In the genomic region with DNA sequence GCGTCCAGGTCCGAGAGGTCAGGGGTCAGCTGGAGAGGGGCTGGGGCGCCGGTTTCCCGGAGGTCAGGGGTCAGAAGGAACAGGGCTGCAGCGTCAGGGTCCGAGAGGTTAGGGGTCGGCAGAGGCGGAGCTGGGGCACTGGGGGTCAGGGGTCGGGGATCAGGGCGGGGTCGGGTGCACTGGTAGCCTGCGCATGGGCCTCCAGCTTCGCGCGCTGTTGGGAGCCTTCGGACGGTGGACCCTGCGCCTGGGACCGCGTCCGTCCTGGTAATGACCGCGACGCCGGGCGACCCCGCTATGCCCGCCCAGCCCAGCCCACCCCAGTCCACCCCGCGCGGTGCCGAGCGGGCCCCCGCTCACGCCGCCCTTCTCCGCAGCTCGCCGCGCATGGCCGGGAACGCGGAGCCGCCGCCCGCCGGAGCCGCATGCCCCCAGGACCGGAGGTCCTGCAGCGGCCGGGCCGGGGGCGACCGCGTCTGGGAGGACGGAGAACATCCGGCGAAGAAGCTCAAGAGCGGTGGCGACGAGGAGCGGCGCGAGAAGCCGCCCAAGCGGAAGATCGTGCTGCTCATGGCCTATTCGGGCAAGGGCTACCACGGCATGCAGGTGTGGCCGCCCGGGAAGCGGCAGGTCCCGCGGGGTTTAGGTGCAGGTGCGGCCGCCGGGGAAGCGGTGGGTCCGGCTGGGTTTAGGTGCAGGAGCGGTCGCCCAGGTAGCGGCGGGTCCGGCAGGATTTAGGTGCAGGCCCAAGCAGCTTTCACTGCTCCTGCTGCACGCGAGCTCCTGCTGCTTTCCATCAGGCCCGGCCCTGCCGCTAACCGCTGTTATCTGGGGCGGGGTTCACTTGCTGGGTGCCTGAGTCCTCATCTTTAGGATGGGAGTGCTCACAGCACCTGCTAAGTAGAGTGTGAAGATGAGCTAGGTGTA, we compare ENCODE assay signal across 8 cellular contexts. TPM values are rescaled to one million over a fixed set of nuclear protein-coding genes. Genes with fewer than 3 reads are reported as not detected.
DNase-seq lines count a peak whose midpoint lies in the region; ATAC-seq and TF ChIP-seq lines count a peak whose summit lies in the region.

No MANE protein-coding gene starts in this region.

- H3K9ac ChIP-seq in adipocyte (ENCODE audit: low read length) (peak overlapping the region; percentile 91), iPS-18a (ENCODE audit: low read length) (peak overlapping the region; percentile 90)

- H3K27ac Mint-ChIP-seq in CD14-positive monocyte: peak overlapping the region; percentile 84 to 95 (median 90)

- TF ChIP-seq CTCF in CD14-positive monocyte (IDR thresholded peaks at IDR 0.05) (no peak), spleen (IDR thresholded peaks at IDR 0.05 in 8 of 11, conservative IDR thresholded peaks at IDR 0.05 in 3 of 11) (no peak)

- peaks cover 31% of the 10 kb centered on the region for H3K36me3 ChIP-seq in adipocyte (ENCODE audit: control insufficient read depth, insufficient read depth, low read length, severe bottlenecking)
- H3K36me3 ChIP-seq in iPS-18a (ENCODE audit: control insufficient read depth, low read depth, low read length): peaks cover 36% of the 10 kb centered on the region
- H3K36me3 ChIP-seq in spleen: peaks cover 5 to 40% (median 34%) of the 10 kb centered on the region in 6 donors

- H3K27me3 ChIP-seq in adipocyte (replicated peaks; ENCODE audit: control insufficient read depth, insufficient read depth, low read length) (no peaks in the 10 kb centered on the region), iPS-18a (ENCODE audit: control insufficient read depth, insufficient read depth, low read length) (no peaks in the 10 kb centered on the region), spleen (replicated peaks in 1 of 7) (no peaks in the 10 kb centered on the region)

- DNase-seq in CD14-positive monocyte (ENCODE audit: low spot score) (no peak), OCI-M1 (lab: John Stamatoyannopoulos, UW) (peak; percentile 43), adipocyte (ENCODE audit: low read depth) (peak; percentile 49), spleen (peak; percentile 90), GM19238 (ENCODE audit: insufficient read length, low spot score) (no peak)

- H3K9me3 ChIP-seq in adipocyte (ENCODE audit: control insufficient read depth, low read length): no peaks in the 10 kb centered on the region
- H3K9me3 ChIP-seq in iPS-18a (ENCODE audit: control insufficient read depth, low read depth, low read length): no peaks in the 10 kb centered on the region
- H3K9me3 ChIP-seq in spleen: no peaks in the 10 kb centered on the region

- peaks cover 11% of the 10 kb centered on the region for H3K4me1 ChIP-seq in adipocyte (ENCODE audit: control insufficient read depth, insufficient read depth, low read length)
- no peaks in the 10 kb centered on the region for H3K4me1 ChIP-seq in iPS-18a (ENCODE audit: control insufficient read depth, low read depth, low read length)
- peaks cover 11 to 57% (median 28%) of the 10 kb centered on the region in 6 donors for H3K4me1 ChIP-seq in spleen

- 0 to 2% (median 1%) methylated on average over 36 to 91 of the region's 91 CpGs for WGBS in spleen, 5 donors

- H3K4me3 ChIP-seq in adipocyte (ENCODE audit: low read length) (peak overlapping the region; percentile 90), iPS-18a (ENCODE audit: low read length) (peak overlapping the region; percentile 85), spleen (peak overlapping the region; percentile 62 to 96 (median 84))

- peaks cover 20% of the 10 kb centered on the region for H3K4me1 Mint-ChIP-seq in CD14-positive monocyte

- H3K9me3 Mint-ChIP-seq in CD14-positive monocyte: no peaks in the 10 kb centered on the region

- H3K36me3 Mint-ChIP-seq in CD14-positive monocyte: peaks cover 32 to 35% of the 10 kb centered on the region in 2 donors

- no peak for TF ChIP-seq POLR2A in spleen (IDR thresholded peaks at IDR 0.05)

- intact Hi-C loops in CD14-positive monocyte (cut with micrococcal nuclease): loop anchor here (2.0 kb wide), 3 partner anchors 19 to 35 kb away; a partner anchor contains a TSS
- intact Hi-C loops in spleen (cut with DNase I; ENCODE audit: low total_unique reads): no loop called here

- ATAC-seq in GM21717 (IDR thresholded peaks at IDR 0.05; ENCODE audit: unreplicated experiment) (peak; percentile 19), GM19467 (IDR thresholded peaks at IDR 0.05; ENCODE audit: unreplicated experiment) (no peak)

- H3K27ac ChIP-seq in iPS-18a (ENCODE audit: low read length) (peak overlapping the region; percentile 68), spleen (peak overlapping the region; percentile 15 to 96 (median 92))

- peaks cover 0 to 6% (median 4%) of the 10 kb centered on the region in 3 donors for H3K27me3 Mint-ChIP-seq in CD14-positive monocyte (ENCODE audit: low read depth in 3 of 3)

- H3K4me3 Mint-ChIP-seq in CD14-positive monocyte: peak overlapping the region; percentile 89 to 92

RNA-seq across cellular contexts. Expression of a gene that starts 0.7 kb away (rescaled TPM):
- polyA plus RNA-seq in CD14-positive monocyte (1 to 10 TPM; 5.1 to 6.9 TPM), spleen (10 to 100 TPM; 30.0 to 46.5 (median 41.3) TPM)
- total RNA-seq in spleen: 10 to 100 TPM; 16.0 to 42.7 (median 23.3) TPM

RNA-seq across cellular contexts. Expression of a gene that starts 19.9 kb away (rescaled TPM):
- polyA plus RNA-seq in CD14-positive monocyte: under 1 TPM; 0.65 to 0.81 TPM
- total RNA-seq in spleen: 10 to 100 TPM; 41.1 to 70.2 (median 48.3) TPM
- 10 to 100 TPM; 11.8 to 20.8 (median 17.5) TPM for polyA plus RNA-seq in spleen

RNA-seq across cellular contexts. Expression of a gene that starts 35.4 kb away (rescaled TPM):
- polyA plus RNA-seq in CD14-positive monocyte (1 to 10 TPM; 1.0 to 1.3 TPM), spleen (10 to 100 TPM in 2 of 3 donors, 1 to 10 TPM in 1; 9.9 to 35.1 (median 25.3) TPM)
- total RNA-seq in spleen: 10 to 100 TPM; 30.2 to 60.7 (median 55.0) TPM

Comparison
In these comparisons a context has a peak if more than half of its experiments do, and no peak if none do; other contexts are left out.
1. DNase-seq: peak in OCI-M1 (single experiment), adipocyte (single experiment) and spleen (single experiment); none in CD14-positive monocyte (single experiment) and GM19238 (single experiment).
2. RNA of a gene that starts 19.9 kb away (polyA plus RNA-seq): 11.8 to 20.8 TPM in spleen; 0.65 to 0.81 TPM in CD14-positive monocyte; every median in the first group is over 4 times any median in the second.
3. RNA of a gene that starts 35.4 kb away (polyA plus RNA-seq): 9.9 to 35.1 TPM in spleen; 1.0 to 1.3 TPM in CD14-positive monocyte; every median in the first group is over 4 times any median in the second.
4. Peak in every context shown above with its lines, with median percentiles within 50 percentile points of each other: H3K4me3 ChIP-seq.